In genomic region chr1:151167116-151167515, GRCh38 we compare ENCODE assay signal across 9 cellular contexts. TPM values are rescaled to one million over a fixed set of nuclear protein-coding genes. Genes with fewer than 3 reads are reported as not detected.
DNase-seq lines count a peak whose midpoint lies in the region; ATAC-seq, FAIRE-seq and TF ChIP-seq lines count a peak whose summit lies in the region.
"Had no signal": no experiment of that assay in that cellular context is flagged by ENCODE, and none has a peak within 500 bp of the region (broad histone marks: within the 10 kb centered on the region; RNA-seq: fewer than 3 reads in every experiment).

No MANE protein-coding gene starts in this region.

- intact Hi-C loops in heart left ventricle (cut with DNase I) (no loop called here), left cardiac atrium (cut with DNase I) (no loop called here)

- H3K27ac ChIP-seq in heart left ventricle (no peak overlapping the region), keratinocyte (ENCODE audit: control insufficient read depth, insufficient read depth, low read length) (peak overlapping the region; percentile 83), thymus (ENCODE audit: low read depth) (no peak overlapping the region)

- no peak for FAIRE-seq in keratinocyte (lab: Jason Lieb, UNC)

- H4K20me1 ChIP-seq in keratinocyte (ENCODE audit: control insufficient read depth, extremely low read depth, insufficient read depth, low read length): no peaks in the 10 kb centered on the region

- H3K27me3 ChIP-seq in heart left ventricle (no peaks in the 10 kb centered on the region), keratinocyte (ENCODE audit: control insufficient read depth, extremely low read depth, insufficient read depth, low read length) (no peaks in the 10 kb centered on the region), thymus (ENCODE audit: control insufficient read depth, insufficient read depth) (no peaks in the 10 kb centered on the region)

- no peak overlapping the region for H2AFZ ChIP-seq in keratinocyte (ENCODE audit: control insufficient read depth, low read length)

- H3K4me3 ChIP-seq in heart left ventricle (peak overlapping the region in 9 of 12 donors; percentile 72 to 91 (median 81)), keratinocyte (ENCODE audit: control insufficient read depth in 2 of 3, extremely low read depth in 1 of 3, insufficient read depth in 2 of 3, low read depth in 1 of 3, low read length in 3 of 3) (peak overlapping the region; percentile 65 to 94 (median 68)), thymus (ENCODE audit: low read length) (peak overlapping the region; percentile 64)

- ATAC-seq in heart left ventricle: no peak
- ATAC-seq in left cardiac atrium: no peak
- no peak for ATAC-seq in activated naive CD4-positive, alpha-beta T cell treated with anti-CD3 and anti-CD28 coated beads, Interleukin-2, amount 50 U/mL, for 72 hours
- ATAC-seq in GM21619 (IDR thresholded peaks at IDR 0.05; ENCODE audit: unreplicated experiment): no peak
- no peak for ATAC-seq in HG02588 (IDR thresholded peaks at IDR 0.05; ENCODE audit: unreplicated experiment)
- no peak for ATAC-seq in GM18502 (IDR thresholded peaks at IDR 0.05; ENCODE audit: poor library complexity, unreplicated experiment)

- DNase-seq in heart left ventricle (no peak), left cardiac atrium (no peak), keratinocyte (ENCODE audit: low read depth, low spot score) (no peak)
- no peak for DNase-seq in activated naive CD4-positive, alpha-beta T cell treated with anti-CD3 and anti-CD28 coated beads, Interleukin-2, amount 50 U/mL, for 72 hours (ENCODE audit: low spot score in 2 of 2)
- DNase-seq: DMS 273 treated with DMSO at 0.1 percent for 48 hours had no signal

- peak overlapping the region; percentile 88 for H3K9ac ChIP-seq in keratinocyte (ENCODE audit: control insufficient read depth, extremely low read depth, insufficient read depth, low read length)

- peak overlapping the region; percentile 91 for H3K4me2 ChIP-seq in keratinocyte (ENCODE audit: control insufficient read depth, extremely low read depth, insufficient read depth, low read depth, low read length)

- H3K4me1 ChIP-seq in heart left ventricle (peaks cover 4 to 34% (median 22%) of the 10 kb centered on the region in 12 donors), keratinocyte (ENCODE audit: control insufficient read depth, extremely low read depth, insufficient read depth, low read length) (peaks cover 15% of the 10 kb centered on the region), thymus (ENCODE audit: control insufficient read depth, insufficient read depth, low read length) (peaks cover 14% of the 10 kb centered on the region)

- H3K36me3 ChIP-seq in heart left ventricle (peaks cover 0 to 67% (median 36%) of the 10 kb centered on the region in 9 donors), keratinocyte (ENCODE audit: control insufficient read depth in 2 of 2, extremely low read depth in 1 of 2, insufficient read depth in 2 of 2, low read length in 2 of 2) (peaks cover 3 to 12% of the 10 kb centered on the region in 2 experiments), thymus (ENCODE audit: control insufficient read depth, insufficient read depth) (peaks cover 37% of the 10 kb centered on the region)

- peaks cover 2% of the 10 kb centered on the region for H3K9me1 ChIP-seq in keratinocyte (ENCODE audit: control insufficient read depth, extremely low read depth, insufficient read depth, low read length)

- H3K79me2 ChIP-seq in keratinocyte (ENCODE audit: control insufficient read depth, insufficient read depth, low read length): peaks cover 18% of the 10 kb centered on the region

- no peak for TF ChIP-seq CTCF in heart left ventricle (IDR thresholded peaks at IDR 0.05)
- no peak for TF ChIP-seq CTCF in keratinocyte (optimal IDR thresholded peaks at IDR 0.05 in 1 of 3, IDR thresholded peaks at IDR 0.05 in 1 of 3, conservative IDR thresholded peaks at IDR 0.05 in 1 of 3; ENCODE audit: extremely low read depth in 1 of 3, insufficient read depth in 2 of 3, low read length in 3 of 3)

- 86 to 88% (median 87%) methylated on average over 6 of the region's 6 CpGs for WGBS in heart left ventricle, 4 donors
- WGBS in thymus: 94% methylated on average over 6 of the region's 6 CpGs

- no peaks in the 10 kb centered on the region for H3K9me3 Mint-ChIP-seq in activated naive CD4-positive, alpha-beta T cell treated with anti-CD3 and anti-CD28 coated beads, Interleukin-2, amount 50 U/mL, for 72 hours

- TF ChIP-seq POLR2A in heart left ventricle (IDR thresholded peaks at IDR 0.05): no peak

- H3K27ac Mint-ChIP-seq in activated naive CD4-positive, alpha-beta T cell treated with anti-CD3 and anti-CD28 coated beads, Interleukin-2, amount 50 U/mL, for 72 hours: peak overlapping the region; percentile 73 to 95

- dilution Hi-C loops in keratinocyte (cut with MboI; ENCODE audit: extremely low pct_ligation_motif_present, low sequenced_read_pairs): no loop called here

- H3K36me3 Mint-ChIP-seq in activated naive CD4-positive, alpha-beta T cell treated with anti-CD3 and anti-CD28 coated beads, Interleukin-2, amount 50 U/mL, for 72 hours: peaks cover 22 to 25% of the 10 kb centered on the region in 2 donors

- H3K9me3 ChIP-seq in heart left ventricle (no peaks in the 10 kb centered on the region), keratinocyte (ENCODE audit: control insufficient read depth, low read depth, low read length) (no peaks in the 10 kb centered on the region), thymus (ENCODE audit: control insufficient read depth) (no peaks in the 10 kb centered on the region)

RNA-seq across cellular contexts. Expression of gene SCNM1, which starts 1.2 kb away (rescaled TPM):
- 10 to 100 TPM; 11.5 to 28.4 (median 17.5) TPM for total RNA-seq in heart left ventricle
- polyA plus RNA-seq in heart left ventricle: 10 to 100 TPM; 33.0 to 44.4 TPM
- 10 to 100 TPM; 19.4 to 20.9 TPM for total RNA-seq in left cardiac atrium
- 10 to 100 TPM; 62.3 to 83.9 TPM for total RNA-seq in activated naive CD4-positive, alpha-beta T cell treated with anti-CD3 and anti-CD28 coated beads, Interleukin-2, amount 50 U/mL, for 72 hours
- 11.0 to 34.4 TPM (median 26.2 TPM) in 3 replicates for polyA plus RNA-seq in keratinocyte
- 32.6 TPM for polyA plus RNA-seq in keratinocyte (2011; ENCODE audit: low read depth)
- 22.8 and 25.1 TPM in 2 replicates for polyA plus RNA-seq in keratinocyte (2011; cell fraction: cytosol; rRNA removed)
- 33.4 and 35.9 TPM in 2 replicates for polyA plus RNA-seq in keratinocyte (2011; cell fraction: nucleus; rRNA removed)
- 44.4 and 44.9 TPM in 2 replicates for polyA plus RNA-seq in keratinocyte (2012; ENCODE audit: low replicate concordance)
- 7.4 to 17.6 TPM (median 10.6 TPM) in 3 replicates for polyA minus RNA-seq in keratinocyte
- polyA minus RNA-seq in keratinocyte (2011; cell fraction: cytosol; rRNA and poly(A)+ RNA removed): 10.9 TPM
- 4.7 and 5.0 TPM in 2 replicates for polyA minus RNA-seq in keratinocyte (2011; cell fraction: nucleus; rRNA and poly(A)+ RNA removed)
- polyA plus RNA-seq in thymus: 75.2 TPM

RNA-seq across cellular contexts. Expression of gene LYSMD1, which starts 1.4 kb away (rescaled TPM):
- total RNA-seq in heart left ventricle (10 to 100 TPM; 10.1 to 26.8 (median 13.0) TPM), left cardiac atrium (10 to 100 TPM in 1 of 2 donors, 1 to 10 TPM in 1; 9.7 to 10.3 TPM)
- polyA plus RNA-seq in heart left ventricle (10 to 100 TPM in 1 of 2 donors, 1 to 10 TPM in 1; 6.8 to 14.7 TPM), keratinocyte (3.6 to 5.6 TPM (median 4.4 TPM) in 3 replicates), thymus (7.7 TPM)
- total RNA-seq in activated naive CD4-positive, alpha-beta T cell treated with anti-CD3 and anti-CD28 coated beads, Interleukin-2, amount 50 U/mL, for 72 hours: 10 to 100 TPM in 1 of 2 donors, 1 to 10 TPM in 1; 3.8 to 36.1 TPM
- 1.7 TPM for polyA plus RNA-seq in keratinocyte (2011; ENCODE audit: low read depth)
- 3.2 and 4.0 TPM in 2 replicates for polyA plus RNA-seq in keratinocyte (2011; cell fraction: cytosol; rRNA removed)
- polyA plus RNA-seq in keratinocyte (2011; cell fraction: nucleus; rRNA removed): 9.5 and 10.2 TPM in 2 replicates
- polyA plus RNA-seq in keratinocyte (2012; ENCODE audit: low replicate concordance): 4.3 TPM in 2 replicates
- 0.98 to 5.7 TPM (median 3.6 TPM) in 3 replicates for polyA minus RNA-seq in keratinocyte
- polyA minus RNA-seq in keratinocyte (2011; cell fraction: cytosol; rRNA and poly(A)+ RNA removed): 4.0 TPM
- 5.7 and 5.8 TPM in 2 replicates for polyA minus RNA-seq in keratinocyte (2011; cell fraction: nucleus; rRNA and poly(A)+ RNA removed)

RNA-seq across cellular contexts. Expression of gene TMOD4, which starts 8.7 kb away (rescaled TPM):
- total RNA-seq in heart left ventricle: under 1 TPM in 3 of 9 donors, not detected in 6; 0.37 to 0.61 (median 0.50) TPM
- not detected for polyA plus RNA-seq in heart left ventricle
- not detected for total RNA-seq in left cardiac atrium
- total RNA-seq in activated naive CD4-positive, alpha-beta T cell treated with anti-CD3 and anti-CD28 coated beads, Interleukin-2, amount 50 U/mL, for 72 hours: under 1 TPM; 0.77 to 0.78 TPM
- 0.18 to 0.42 TPM (median 0.34 TPM) in 3 replicates for polyA plus RNA-seq in keratinocyte
- not detected for polyA plus RNA-seq in keratinocyte (2011; ENCODE audit: low read depth)
- 0.15 and 0.17 TPM in 2 replicates for polyA plus RNA-seq in keratinocyte (2011; cell fraction: cytosol; rRNA removed)
- polyA plus RNA-seq in keratinocyte (2011; cell fraction: nucleus; rRNA removed): not detected in 2 replicates
- 0.24 TPM in 1 of 2 replicates, not detected in the other for polyA plus RNA-seq in keratinocyte (2012; ENCODE audit: low replicate concordance)
- polyA minus RNA-seq in keratinocyte: 0.49 TPM in 1 of 3 replicates, not detected in the others
- not detected for polyA minus RNA-seq in keratinocyte (2011; cell fraction: cytosol; rRNA and poly(A)+ RNA removed)
- not detected in 2 replicates for polyA minus RNA-seq in keratinocyte (2011; cell fraction: nucleus; rRNA and poly(A)+ RNA removed)
- 1.0 TPM for polyA plus RNA-seq in thymus

RNA-seq across cellular contexts. Expression of gene TNFAIP8L2, which starts 10.7 kb away (rescaled TPM):
- 1 to 10 TPM in 6 of 9 donors, under 1 TPM in 3; 0.49 to 7.9 (median 1.3) TPM for total RNA-seq in heart left ventricle
- polyA plus RNA-seq in heart left ventricle: 1 to 10 TPM; 1.6 to 2.0 TPM
- 1 to 10 TPM; 2.1 to 5.3 TPM for total RNA-seq in left cardiac atrium
- 10 to 100 TPM in 1 of 2 donors, 1 to 10 TPM in 1; 6.9 to 18.5 TPM for total RNA-seq in activated naive CD4-positive, alpha-beta T cell treated with anti-CD3 and anti-CD28 coated beads, Interleukin-2, amount 50 U/mL, for 72 hours
- not detected in 3 replicates for polyA plus RNA-seq in keratinocyte
- polyA plus RNA-seq in keratinocyte (2011; ENCODE audit: low read depth): not detected
- not detected in 2 replicates for polyA plus RNA-seq in keratinocyte (2011; cell fraction: cytosol; rRNA removed)
- polyA plus RNA-seq in keratinocyte (2011; cell fraction: nucleus; rRNA removed): 0.32 TPM in 1 of 2 replicates, not detected in the other
- 0.23 TPM in 1 of 2 replicates, not detected in the other for polyA plus RNA-seq in keratinocyte (2012; ENCODE audit: low replicate concordance)
- not detected in 3 replicates for polyA minus RNA-seq in keratinocyte
- not detected for polyA minus RNA-seq in keratinocyte (2011; cell fraction: cytosol; rRNA and poly(A)+ RNA removed)
- not detected in 2 replicates for polyA minus RNA-seq in keratinocyte (2011; cell fraction: nucleus; rRNA and poly(A)+ RNA removed)
- polyA plus RNA-seq in thymus: 32.8 TPM

RNA-seq across cellular contexts. Expression of gene SEMA6C, which starts 20.7 kb away (rescaled TPM):
- total RNA-seq in heart left ventricle (10 to 100 TPM; 36.4 to 97.1 (median 50.8) TPM), left cardiac atrium (10 to 100 TPM; 23.6 to 37.0 TPM)
- polyA plus RNA-seq in heart left ventricle (10 to 100 TPM; 16.4 to 85.0 TPM), keratinocyte (0.43 to 1.9 TPM (median 0.93 TPM) in 3 replicates), thymus (24.3 TPM)
- total RNA-seq in activated naive CD4-positive, alpha-beta T cell treated with anti-CD3 and anti-CD28 coated beads, Interleukin-2, amount 50 U/mL, for 72 hours: 1 to 10 TPM; 2.8 to 7.1 TPM
- polyA plus RNA-seq in keratinocyte (2011; ENCODE audit: low read depth): 0.34 TPM
- polyA plus RNA-seq in keratinocyte (2011; cell fraction: cytosol; rRNA removed): 0.36 and 0.55 TPM in 2 replicates
- 4.0 and 6.0 TPM in 2 replicates for polyA plus RNA-seq in keratinocyte (2011; cell fraction: nucleus; rRNA removed)
- 0.73 and 0.91 TPM in 2 replicates for polyA plus RNA-seq in keratinocyte (2012; ENCODE audit: low replicate concordance)
- polyA minus RNA-seq in keratinocyte: 1.0 to 3.3 TPM (median 1.5 TPM) in 3 replicates
- 0.58 TPM for polyA minus RNA-seq in keratinocyte (2011; cell fraction: cytosol; rRNA and poly(A)+ RNA removed)
- 4.6 and 4.7 TPM in 2 replicates for polyA minus RNA-seq in keratinocyte (2011; cell fraction: nucleus; rRNA and poly(A)+ RNA removed)
